In genomic region chr1:6861075-6861724, GRCh38 we compare ENCODE assay signal across 18 cellular contexts.
DNase-seq lines count a peak whose midpoint lies in the region; ATAC-seq and TF ChIP-seq lines count a peak whose summit lies in the region.
"Had no signal": no experiment of that assay in that cellular context is flagged by ENCODE, and none has a peak within 500 bp of the region (broad histone marks: within the 10 kb centered on the region; RNA-seq: fewer than 3 reads in every experiment).

No MANE protein-coding gene starts in this region.

- peaks cover 2% of the 10 kb centered on the region for H4K20me1 ChIP-seq in osteoblast (ENCODE audit: insufficient read depth, low read length)

- H3K4me1 Mint-ChIP-seq in endothelial cell (ENCODE audit: unreplicated experiment): peaks cover 4% of the 10 kb centered on the region
- H3K4me1 Mint-ChIP-seq in activated T-cell treated with anti-CD3 and anti-CD28 coated beads, Interleukin-2, amount 50 U/mL, for 4 hours (ENCODE audit: low read depth): peaks cover 29% of the 10 kb centered on the region

- H2AFZ ChIP-seq in osteoblast (ENCODE audit: low read length): no peak overlapping the region
- H2AFZ ChIP-seq: GM23338 had no signal

- H3K9me3 ChIP-seq in osteoblast (ENCODE audit: low read depth, low read length): no peaks in the 10 kb centered on the region
- H3K9me3 ChIP-seq: right lobe of liver had no signal

- no peaks in the 10 kb centered on the region for H3K27me3 ChIP-seq in osteoblast (ENCODE audit: insufficient read depth, low read length)
- H3K27me3 ChIP-seq: right lobe of liver had no signal

- no peaks in the 10 kb centered on the region for H3K9me3 Mint-ChIP-seq in endothelial cell (ENCODE audit: unreplicated experiment)
- H3K9me3 Mint-ChIP-seq in activated T-cell treated with anti-CD3 and anti-CD28 coated beads, Interleukin-2, amount 50 U/mL, for 4 hours: no peaks in the 10 kb centered on the region
- H3K9me3 Mint-ChIP-seq: GM23338, natural killer cell had no signal

- no peak overlapping the region for H3K27ac Mint-ChIP-seq in endothelial cell (ENCODE audit: unreplicated experiment)
- H3K27ac Mint-ChIP-seq: GM23338, natural killer cell had no signal

- no peak overlapping the region for H3K4me3 ChIP-seq in osteoblast (ENCODE audit: insufficient read depth, low read length)
- H3K4me3 ChIP-seq: GM23338, right lobe of liver had no signal

- DNase-seq in osteoblast (ENCODE audit: insufficient read length, low spot score, missing footprints) (no peak), endothelial cell (ENCODE audit: low spot score) (no peak)
- no peak for DNase-seq in activated T-cell treated with anti-CD3 and anti-CD28 coated beads, Interleukin-2, amount 50 U/mL, for 4 hours
- DNase-seq: activated CD4-positive, alpha-beta T cell treated with anti-CD3 and anti-CD28 coated beads, Interleukin-2, amount 50 U/mL, for 1 hour; C1 segment of cervical spinal cord; KG1; natural killer cell; NCI-H1694; NCI-H524; right lobe of liver; T-helper 2 cell had no signal

- no peak overlapping the region for H3K4me3 Mint-ChIP-seq in endothelial cell (ENCODE audit: unreplicated experiment)
- H3K4me3 Mint-ChIP-seq in activated T-cell treated with anti-CD3 and anti-CD28 coated beads, Interleukin-2, amount 50 U/mL, for 4 hours: no peak overlapping the region
- H3K4me3 Mint-ChIP-seq: GM23338, natural killer cell had no signal

- H3K27ac ChIP-seq in osteoblast (ENCODE audit: low read depth, low read length): peak overlapping the region; percentile 89
- H3K27ac ChIP-seq: right lobe of liver had no signal

- no peak for TF ChIP-seq CTCF in osteoblast (IDR thresholded peaks at IDR 0.05; ENCODE audit: extremely low read depth, low read depth, low read length)
- no peak for TF ChIP-seq CTCF in endothelial cell (IDR thresholded peaks at IDR 0.05; ENCODE audit: unreplicated experiment)

- ATAC-seq in GM18867 (IDR thresholded peaks at IDR 0.05; ENCODE audit: unreplicated experiment): peak; percentile 39
- ATAC-seq in GM21825 (IDR thresholded peaks at IDR 0.05; ENCODE audit: unreplicated experiment): peak; percentile 49
- peak; percentile 43 for ATAC-seq in HG03432 (IDR thresholded peaks at IDR 0.05; ENCODE audit: unreplicated experiment)
- ATAC-seq in activated T-cell treated with anti-CD3 and anti-CD28 coated beads, Interleukin-2, amount 50 U/mL, for 4 hours: no peak
- no peak for ATAC-seq in GM21576 (IDR thresholded peaks at IDR 0.05; ENCODE audit: unreplicated experiment)
- ATAC-seq in GM18505 (IDR thresholded peaks at IDR 0.05; ENCODE audit: unreplicated experiment): no peak
- ATAC-seq: GM23338; natural killer cell; right lobe of liver; stimulated activated naive CD8-positive, alpha-beta T cell treated with anti-CD3 and anti-CD28 coated beads, Interleukin-15, Interleukin-2, amounts not matched to agents 100 U/mL and 50 U/mL, for 24 hours had no signal

- H3K36me3 ChIP-seq in osteoblast (ENCODE audit: insufficient read depth, low read length): no peaks in the 10 kb centered on the region
- H3K36me3 ChIP-seq: right lobe of liver had no signal

- peaks cover 26% of the 10 kb centered on the region for H3K4me1 ChIP-seq in osteoblast (ENCODE audit: insufficient read depth, low read length)
- H3K4me1 ChIP-seq: right lobe of liver had no signal

- no peaks in the 10 kb centered on the region for H3K36me3 Mint-ChIP-seq in endothelial cell (ENCODE audit: low read depth, unreplicated experiment)
- H3K36me3 Mint-ChIP-seq in activated T-cell treated with anti-CD3 and anti-CD28 coated beads, Interleukin-2, amount 50 U/mL, for 4 hours (ENCODE audit: insufficient read depth): peaks cover 28% of the 10 kb centered on the region
- H3K36me3 Mint-ChIP-seq: natural killer cell had no signal

- no peak for TF ChIP-seq POLR2A in GM18505 (IDR thresholded peaks at IDR 0.05; ENCODE audit: borderline replicate concordance, extremely low read depth, insufficient read depth, insufficient read length)

- peaks cover 27% of the 10 kb centered on the region for H3K79me2 ChIP-seq in osteoblast (ENCODE audit: insufficient read depth, low read length)

- no peaks in the 10 kb centered on the region for H3K27me3 Mint-ChIP-seq in endothelial cell (ENCODE audit: unreplicated experiment)
- no peaks in the 10 kb centered on the region for H3K27me3 Mint-ChIP-seq in activated T-cell treated with anti-CD3 and anti-CD28 coated beads, Interleukin-2, amount 50 U/mL, for 4 hours (ENCODE audit: low read depth)

- no peak overlapping the region for H3K4me2 ChIP-seq in osteoblast (ENCODE audit: insufficient read depth, low read length)
- H3K4me2 ChIP-seq: GM23338 had no signal

Comparison
In these comparisons a context has a peak if more than half of its experiments do, and no peak if none do; other contexts are left out.
1. ATAC-seq: peak in GM18867 (single experiment), GM21825 (single experiment) and HG03432 (single experiment); none in activated T-cell treated with anti-CD3 and anti-CD28 coated beads, Interleukin-2, amount 50 U/mL, for 4 hours (0 of 2), GM21576 (single experiment) and GM18505 (single experiment).